Comparison of ENCODE assay signal across 20 cellular contexts in genomic region chr15:74335396-74335795, GRCh38. TPM values are rescaled to one million over a fixed set of nuclear protein-coding genes. Genes with fewer than 3 reads are reported as not detected.
A peak's percentile ranks its signal among the peaks of the same experiment; 100 is the strongest.
DNase-seq lines count a peak whose midpoint lies in the region; ATAC-seq and TF ChIP-seq lines count a peak whose summit lies in the region.
"Had no signal": no experiment of that assay in that cellular context is flagged by ENCODE, and none has a peak within 500 bp of the region (broad histone marks: within the 10 kb centered on the region; RNA-seq: fewer than 3 reads in every experiment).

No MANE protein-coding gene starts in this region.

- peak; percentile 18 for DNase-seq in activated naive CD8-positive, alpha-beta T cell treated with anti-CD3 and anti-CD28 coated beads, Interleukin-2, amount 10 ng/mL, durations not matched to agents 7 days and 5 days
- DNase-seq in activated naive CD8-positive, alpha-beta T cell treated with anti-CD3 and anti-CD28 coated beads for 36 hours = no peak
- DNase-seq in lower lobe of right lung = peak; percentile 12
- DNase-seq in posterior vena cava (ENCODE audit: low spot score) = peak; percentile 60
- peak; percentile 29 for DNase-seq in upper lobe of right lung
- no peak for DNase-seq in activated effector memory CD4-positive, alpha-beta T cell treated with anti-CD3 and anti-CD28 coated beads, Interleukin-2, amount 50 U/mL, for 16 hours
- DNase-seq in H7 = no peak
- DNase-seq in HUDEP-2 (lab: John Stamatoyannopoulos, UW; ENCODE audit: unreplicated experiment in 76 of 76) = no peak
- DNase-seq: AML-193; Caco-2; Calu3; CD4-positive, alpha-beta T cell; CD8-positive, alpha-beta T cell; DMS79 treated with DMSO at 0.1 percent for 48 hours; GF-D8 had no signal

- no peak overlapping the region for H3K27ac Mint-ChIP-seq in activated naive CD8-positive, alpha-beta T cell treated with anti-CD3 and anti-CD28 coated beads, Interleukin-2, amount 10 ng/mL, durations not matched to agents 7 days and 5 days
- no peak overlapping the region for H3K27ac Mint-ChIP-seq in activated naive CD8-positive, alpha-beta T cell treated with anti-CD3 and anti-CD28 coated beads for 36 hours
- H3K27ac Mint-ChIP-seq: B cell; CD4-positive, alpha-beta T cell; CD8-positive, alpha-beta T cell had no signal

- H3K4me3 ChIP-seq in lower lobe of right lung = no peak overlapping the region
- H3K4me3 ChIP-seq in upper lobe of right lung = no peak overlapping the region
- no peak overlapping the region for H3K4me3 ChIP-seq in H7 (ENCODE audit: insufficient read depth, low read depth, low read length)
- H3K4me3 ChIP-seq: A549; BLaER1 treated with 17β-estradiol and CSF1 and Interleukin-3, amounts not matched to agents 10 nM and 100 nM had no signal

- POLR2A ChIA-PET in activated naive CD8-positive, alpha-beta T cell treated with anti-CD3 and anti-CD28 coated beads, Interleukin-2, amount 10 ng/mL, durations not matched to agents 7 days and 5 days (lab: Charles Lee) = no interaction called here

- intact Hi-C loops in lower lobe of right lung (cut with DNase I) (no loop called here), posterior vena cava (cut with DNase I) (no loop called here), upper lobe of right lung (cut with DNase I) (no loop called here)

- no peak for TF ChIP-seq CTCF in lower lobe of right lung (IDR thresholded peaks at IDR 0.05)
- no peak for TF ChIP-seq CTCF in upper lobe of right lung (IDR thresholded peaks at IDR 0.05)

- ATAC-seq in activated naive CD8-positive, alpha-beta T cell treated with anti-CD3 and anti-CD28 coated beads, Interleukin-2, amount 10 ng/mL, durations not matched to agents 7 days and 5 days (ENCODE audit: low read depth) = no peak
- ATAC-seq in lower lobe of right lung = no peak
- no peak for ATAC-seq in upper lobe of right lung
- ATAC-seq: A549; CD8-positive, alpha-beta T cell had no signal

- H3K27ac ChIP-seq in lower lobe of right lung (no peak overlapping the region), upper lobe of right lung (no peak overlapping the region)
- H3K27ac ChIP-seq: 22Rv1; A549; BLaER1 treated with 17β-estradiol and CSF1 and Interleukin-3, amounts not matched to agents 10 nM and 100 nM; C4-2B had no signal

- H3K4me1 ChIP-seq in lower lobe of right lung (peaks cover 9% of the 10 kb centered on the region), upper lobe of right lung (peaks cover 5% of the 10 kb centered on the region)
- H3K4me1 ChIP-seq: A549; BLaER1 treated with 17β-estradiol and CSF1 and Interleukin-3, amounts not matched to agents 10 nM and 100 nM had no signal

- no peaks in the 10 kb centered on the region for H3K9me3 Mint-ChIP-seq in activated naive CD8-positive, alpha-beta T cell treated with anti-CD3 and anti-CD28 coated beads, Interleukin-2, amount 10 ng/mL, durations not matched to agents 7 days and 5 days
- no peaks in the 10 kb centered on the region for H3K9me3 Mint-ChIP-seq in activated naive CD8-positive, alpha-beta T cell treated with anti-CD3 and anti-CD28 coated beads for 36 hours
- H3K9me3 Mint-ChIP-seq: CD4-positive, alpha-beta T cell; CD8-positive, alpha-beta T cell had no signal

- no peaks in the 10 kb centered on the region for H3K4me1 Mint-ChIP-seq in activated naive CD8-positive, alpha-beta T cell treated with anti-CD3 and anti-CD28 coated beads, Interleukin-2, amount 10 ng/mL, durations not matched to agents 7 days and 5 days
- no peaks in the 10 kb centered on the region for H3K4me1 Mint-ChIP-seq in activated naive CD8-positive, alpha-beta T cell treated with anti-CD3 and anti-CD28 coated beads for 36 hours
- H3K4me1 Mint-ChIP-seq: B cell had no signal

- no peak overlapping the region for H3K4me3 Mint-ChIP-seq in activated naive CD8-positive, alpha-beta T cell treated with anti-CD3 and anti-CD28 coated beads, Interleukin-2, amount 10 ng/mL, durations not matched to agents 7 days and 5 days
- H3K4me3 Mint-ChIP-seq in activated naive CD8-positive, alpha-beta T cell treated with anti-CD3 and anti-CD28 coated beads for 36 hours = no peak overlapping the region
- H3K4me3 Mint-ChIP-seq: B cell; CD4-positive, alpha-beta T cell; CD8-positive, alpha-beta T cell had no signal

- no peaks in the 10 kb centered on the region for H3K36me3 Mint-ChIP-seq in activated naive CD8-positive, alpha-beta T cell treated with anti-CD3 and anti-CD28 coated beads, Interleukin-2, amount 10 ng/mL, durations not matched to agents 7 days and 5 days
- no peaks in the 10 kb centered on the region for H3K36me3 Mint-ChIP-seq in activated naive CD8-positive, alpha-beta T cell treated with anti-CD3 and anti-CD28 coated beads for 36 hours
- H3K36me3 Mint-ChIP-seq: CD8-positive, alpha-beta T cell had no signal

- H3K9me3 ChIP-seq in lower lobe of right lung (no peaks in the 10 kb centered on the region), upper lobe of right lung (no peaks in the 10 kb centered on the region)
- H3K9me3 ChIP-seq: A549, Caco-2 had no signal

- H3K27me3 ChIP-seq in lower lobe of right lung (ENCODE audit: low read depth) (no peaks in the 10 kb centered on the region), upper lobe of right lung (no peaks in the 10 kb centered on the region), H7 (ENCODE audit: control insufficient read depth, insufficient read depth, low read length) (no peaks in the 10 kb centered on the region; the same call in 1 of the 2 replicates)
- H3K27me3 ChIP-seq: BLaER1 treated with 17β-estradiol and CSF1 and Interleukin-3, amounts not matched to agents 10 nM and 100 nM had no signal

- H3K27me3 Mint-ChIP-seq in activated naive CD8-positive, alpha-beta T cell treated with anti-CD3 and anti-CD28 coated beads, Interleukin-2, amount 10 ng/mL, durations not matched to agents 7 days and 5 days = peaks cover 7% of the 10 kb centered on the region
- H3K27me3 Mint-ChIP-seq in activated naive CD8-positive, alpha-beta T cell treated with anti-CD3 and anti-CD28 coated beads for 36 hours = no peaks in the 10 kb centered on the region
- H3K27me3 Mint-ChIP-seq: CD4-positive, alpha-beta T cell had no signal

- no peaks in the 10 kb centered on the region for H3K36me3 ChIP-seq in lower lobe of right lung
- no peaks in the 10 kb centered on the region for H3K36me3 ChIP-seq in upper lobe of right lung
- H3K36me3 ChIP-seq in H7 (replicated peaks; ENCODE audit: control insufficient read depth, insufficient read depth, low read length) = no peaks in the 10 kb centered on the region
- H3K36me3 ChIP-seq: BLaER1 treated with 17β-estradiol and CSF1 and Interleukin-3, amounts not matched to agents 10 nM and 100 nM had no signal

RNA-seq across cellular contexts. Expression of gene CYP11A1, which starts 32.0 kb away (rescaled TPM):
- not detected for total RNA-seq in activated naive CD8-positive, alpha-beta T cell treated with anti-CD3 and anti-CD28 coated beads, Interleukin-2, amount 10 ng/mL, durations not matched to agents 7 days and 5 days
- total RNA-seq in activated naive CD8-positive, alpha-beta T cell treated with anti-CD3 and anti-CD28 coated beads for 36 hours = under 1 TPM; 0.30 to 0.31 TPM
- 0.59 TPM for total RNA-seq in lower lobe of right lung
- total RNA-seq in posterior vena cava = 1 to 10 TPM in 1 of 2 donors, under 1 TPM in 1; 0.71 to 1.2 TPM
- 1.1 TPM for total RNA-seq in upper lobe of right lung
- total RNA-seq in H7 (2014; rRNA removed; shearing (Covaris generic)) = 5.2 and 5.6 TPM in 2 replicates
- total RNA-seq: B cell; Caco-2; Calu3; CD4-positive, alpha-beta T cell; CD8-positive, alpha-beta T cell had no signal

Comparison
In these comparisons a context has a peak if more than half of its experiments do, and no peak if none do; other contexts are left out.
1. DNase-seq: peak in activated naive CD8-positive, alpha-beta T cell treated with anti-CD3 and anti-CD28 coated beads, Interleukin-2, amount 10 ng/mL, durations not matched to agents 7 days and 5 days (single experiment), lower lobe of right lung (single experiment), posterior vena cava (single experiment) and upper lobe of right lung (single experiment); none in activated naive CD8-positive, alpha-beta T cell treated with anti-CD3 and anti-CD28 coated beads for 36 hours (single experiment), activated effector memory CD4-positive, alpha-beta T cell treated with anti-CD3 and anti-CD28 coated beads, Interleukin-2, amount 50 U/mL, for 16 hours (single experiment), H7 (single experiment) and HUDEP-2 (0 of 76).